ENCODE assay signal across 27 cellular contexts in the genomic region with DNA sequence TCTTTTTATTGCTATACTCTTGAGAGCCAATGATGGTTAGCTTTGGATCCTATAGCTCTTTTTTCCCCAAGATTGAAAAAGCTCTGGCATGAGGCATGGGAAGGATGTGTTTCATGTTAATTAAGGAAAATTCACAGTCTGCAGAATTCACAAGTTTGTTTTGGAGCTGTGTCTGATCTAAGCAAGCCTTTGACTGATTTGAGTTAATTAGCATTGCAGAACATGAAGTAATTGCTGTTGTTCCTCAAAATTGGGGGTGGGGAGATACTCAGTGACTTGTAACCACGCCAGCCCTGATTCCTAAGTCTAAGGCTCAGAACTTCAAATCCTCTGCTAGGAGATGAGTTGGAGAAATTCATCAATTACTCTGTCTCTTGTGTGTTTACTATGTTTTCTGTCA.
"Had no signal": no experiment of that assay in that cellular context is flagged by ENCODE, and none has a peak within 500 bp of the region (broad histone marks: within the 10 kb centered on the region; RNA-seq: fewer than 3 reads in every experiment).

No MANE protein-coding gene starts in this region.

- DNase-seq: natural killer cell; occipital lobe; ovary; psoas muscle; right cardiac atrium; right lobe of liver; sigmoid colon; small intestine; stimulated activated CD4-positive, alpha-beta T cell treated with anti-CD3 and anti-CD28 coated beads, Interleukin-15, amount 100 ng/mL, for 24 hours; stimulated activated CD4-positive, alpha-beta T cell treated with anti-CD3 and anti-CD28 coated beads, Interleukin-2, amount 100 ng/mL, for 24 hours; stimulated activated CD4-positive, alpha-beta T cell treated with anti-CD3 and anti-CD28 coated beads, Interleukin-2, amount 100 ng/mL, for 48 hours; stimulated activated CD4-positive, alpha-beta T cell treated with anti-CD3 and anti-CD28 coated beads, Interleukin-4, amount 100 ng/mL, for 24 hours; stimulated activated naive B cell treated with anti-CD40 and anti-IgM and Interleukin-4, amounts not matched to agents 10 μg/mL and 1 μg/mL and 100 μg/mL, for 72 hours; stimulated activated naive CD8-positive, alpha-beta T cell treated with anti-CD3 and anti-CD28 coated beads, Interleukin-15, amount 100 ng/mL, for 72 hours; stimulated activated naive CD8-positive, alpha-beta T cell treated with anti-CD3 and anti-CD28 coated beads, Interleukin-15, Interleukin-2, amounts not matched to agents 100 U/mL and 50 U/mL, for 24 hours; substantia nigra; thyroid gland; trophoblast cell; upper lobe of left lung had no signal

- H3K9me3 Mint-ChIP-seq: nephron; neural progenitor cell; stimulated activated effector memory CD8-positive, alpha-beta T cell treated with anti-CD3 and anti-CD28 coated beads, Interleukin-12 subunit alpha, Interleukin-12 subunit beta, amount 100 ng/mL, for 72 hours had no signal

- H3K4me2 ChIP-seq: neural progenitor cell had no signal

- H3K4me1 Mint-ChIP-seq: natural killer cell; nephron; stimulated activated effector memory CD8-positive, alpha-beta T cell treated with anti-CD3 and anti-CD28 coated beads, Interleukin-12 subunit alpha, Interleukin-12 subunit beta, amount 100 ng/mL, for 72 hours; stimulated activated naive B cell treated with anti-CD40 and anti-IgM and Interleukin-4, amounts not matched to agents 10 μg/mL and 1 μg/mL and 100 μg/mL, for 72 hours; stimulated activated naive CD8-positive, alpha-beta T cell treated with anti-CD3 and anti-CD28 coated beads, Interleukin-15, amount 100 ng/mL, for 72 hours had no signal

- H3K4me3 ChIP-seq: neural progenitor cell, ovary, psoas muscle, right lobe of liver, sigmoid colon, thoracic aorta, thyroid gland, tibial nerve, upper lobe of left lung, vagina had no signal

- H3K27me3 Mint-ChIP-seq: progenitor cell of endocrine pancreas; stimulated activated naive B cell treated with anti-CD40 and anti-IgM and Interleukin-4, amounts not matched to agents 10 μg/mL and 1 μg/mL and 100 μg/mL, for 72 hours; stimulated activated naive CD8-positive, alpha-beta T cell treated with anti-CD3 and anti-CD28 coated beads, Interleukin-15, amount 100 ng/mL, for 72 hours had no signal

- H3K79me2 ChIP-seq: parathyroid adenoma had no signal

- H3K27ac Mint-ChIP-seq: natural killer cell; nephron; progenitor cell of endocrine pancreas; stimulated activated effector memory CD8-positive, alpha-beta T cell treated with anti-CD3 and anti-CD28 coated beads, Interleukin-12 subunit alpha, Interleukin-12 subunit beta, amount 100 ng/mL, for 72 hours; stimulated activated naive B cell treated with anti-CD40 and anti-IgM and Interleukin-4, amounts not matched to agents 10 μg/mL and 1 μg/mL and 100 μg/mL, for 72 hours; stimulated activated naive CD8-positive, alpha-beta T cell treated with anti-CD3 and anti-CD28 coated beads, Interleukin-15, amount 100 ng/mL, for 72 hours had no signal

- H3K27ac ChIP-seq: neural progenitor cell, ovary, parathyroid adenoma, psoas muscle, right lobe of liver, sigmoid colon, thoracic aorta, thyroid gland, tibial nerve, upper lobe of left lung, vagina had no signal

- ATAC-seq: natural killer cell; psoas muscle; right cardiac atrium; right lobe of liver; stimulated activated effector memory CD8-positive, alpha-beta T cell treated with anti-CD3 and anti-CD28 coated beads, Interleukin-12 subunit alpha, Interleukin-12 subunit beta, amount 100 ng/mL, for 72 hours; stimulated activated naive B cell treated with anti-CD40 and anti-IgM and Interleukin-4, amounts not matched to agents 10 μg/mL and 1 μg/mL and 100 μg/mL, for 72 hours; stimulated activated naive CD8-positive, alpha-beta T cell treated with anti-CD3 and anti-CD28 coated beads, Interleukin-15, amount 100 ng/mL, for 72 hours; stimulated activated naive CD8-positive, alpha-beta T cell treated with anti-CD3 and anti-CD28 coated beads, Interleukin-15, Interleukin-2, amounts not matched to agents 100 U/mL and 50 U/mL, for 24 hours had no signal

- H2AFZ ChIP-seq: neural progenitor cell, parathyroid adenoma had no signal

- H3K36me3 ChIP-seq: neural progenitor cell, ovary, right lobe of liver, sigmoid colon, thoracic aorta, thyroid gland, tibial nerve, upper lobe of left lung, vagina had no signal

- H3K4me1 ChIP-seq: neural progenitor cell, parathyroid adenoma, psoas muscle, right lobe of liver, sigmoid colon, thyroid gland, tibial nerve, upper lobe of left lung, vagina had no signal

- H3K36me3 Mint-ChIP-seq: natural killer cell; neural progenitor cell; stimulated activated effector memory CD8-positive, alpha-beta T cell treated with anti-CD3 and anti-CD28 coated beads, Interleukin-12 subunit alpha, Interleukin-12 subunit beta, amount 100 ng/mL, for 72 hours; stimulated activated naive B cell treated with anti-CD40 and anti-IgM and Interleukin-4, amounts not matched to agents 10 μg/mL and 1 μg/mL and 100 μg/mL, for 72 hours had no signal

- H3K4me3 Mint-ChIP-seq: natural killer cell; nephron; neural progenitor cell; stimulated activated effector memory CD8-positive, alpha-beta T cell treated with anti-CD3 and anti-CD28 coated beads, Interleukin-12 subunit alpha, Interleukin-12 subunit beta, amount 100 ng/mL, for 72 hours; stimulated activated naive B cell treated with anti-CD40 and anti-IgM and Interleukin-4, amounts not matched to agents 10 μg/mL and 1 μg/mL and 100 μg/mL, for 72 hours; stimulated activated naive CD8-positive, alpha-beta T cell treated with anti-CD3 and anti-CD28 coated beads, Interleukin-15, amount 100 ng/mL, for 72 hours had no signal

- H3K27me3 ChIP-seq: neural progenitor cell, ovary, right lobe of liver, sigmoid colon, thyroid gland, tibial nerve, upper lobe of left lung, vagina had no signal
